17 cellular contexts compared by ENCODE assay signal in genomic region chr1:242877229-242877628, GRCh38.
DNase-seq lines count a peak whose midpoint lies in the region; ATAC-seq and TF ChIP-seq lines count a peak whose summit lies in the region.
"Had no signal": no experiment of that assay in that cellular context is flagged by ENCODE, and none has a peak within 500 bp of the region (broad histone marks: within the 10 kb centered on the region; RNA-seq: fewer than 3 reads in every experiment).

No MANE protein-coding gene starts in this region.

- intact Hi-C loops in heart right ventricle (cut with DNase I) (no loop called here), psoas muscle (cut with DNase I) (no loop called here)
- intact Hi-C loops in activated CD8-positive, alpha-beta T cell treated with anti-CD3 and anti-CD28 coated beads for 36 hours (cut with micrococcal nuclease) = no loop called here
- intact Hi-C loops in CD4-positive, alpha-beta T cell (cut with DNase I, micrococcal nuclease) = no loop called here

- DNase-seq in NCI-H2227 treated with DMSO at 0.1 percent for 48 hours (lab: John Stamatoyannopoulos, UW) = peak; percentile 3
- DNase-seq in NCI-H2227 (lab: John Stamatoyannopoulos, UW; ENCODE audit: unreplicated experiment) = no peak
- no peak for DNase-seq in SK-N-MC (ENCODE audit: low read depth, low spot score)
- peak; percentile 14 to 28 for DNase-seq in heart right ventricle
- no peak for DNase-seq in stimulated activated effector memory CD8-positive, alpha-beta T cell treated with anti-CD3 and anti-CD28 coated beads, Interleukin-12 subunit alpha, Interleukin-12 subunit beta, amount 100 ng/mL, for 72 hours (ENCODE audit: low spot score in 2 of 2)
- DNase-seq in activated CD8-positive, alpha-beta T cell treated with anti-CD3 and anti-CD28 coated beads for 36 hours = no peak
- no peak for DNase-seq in CD4-positive, alpha-beta T cell
- DNase-seq in psoas muscle = no peak
- DNase-seq: 8988T; Calu3; CD8-positive, alpha-beta T cell; DMS79 treated with DMSO at 0.1 percent for 48 hours; GF-D8; GOT3; H7 had no signal

- H3K9me3 Mint-ChIP-seq in stimulated activated effector memory CD8-positive, alpha-beta T cell treated with anti-CD3 and anti-CD28 coated beads, Interleukin-12 subunit alpha, Interleukin-12 subunit beta, amount 100 ng/mL, for 72 hours = no peaks in the 10 kb centered on the region
- H3K9me3 Mint-ChIP-seq in activated CD8-positive, alpha-beta T cell treated with anti-CD3 and anti-CD28 coated beads for 36 hours = no peaks in the 10 kb centered on the region
- no peaks in the 10 kb centered on the region for H3K9me3 Mint-ChIP-seq in CD4-positive, alpha-beta T cell
- H3K9me3 Mint-ChIP-seq: CD8-positive, alpha-beta T cell had no signal

- 5 to 8% methylated on average over 2 of the region's 2 CpGs for WGBS in heart right ventricle, 2 donors
- WGBS in psoas muscle, 3 donors = 30 to 38% (median 33%) methylated on average over 2 of the region's 2 CpGs

- peak overlapping the region; percentile 3 for H3K9ac ChIP-seq in SK-N-MC (ENCODE audit: insufficient read length)
- H3K9ac ChIP-seq: BLaER1 had no signal

- CTCF ChIA-PET in activated CD8-positive, alpha-beta T cell treated with anti-CD3 and anti-CD28 coated beads for 36 hours (lab: Charles Lee) = no interaction called here
- CTCF ChIA-PET in CD4-positive, alpha-beta T cell (lab: Charles Lee) = no interaction called here

- H3K4me3 ChIP-seq in SK-N-MC (no peak overlapping the region), heart right ventricle (no peak overlapping the region), psoas muscle (no peak overlapping the region)
- H3K4me3 ChIP-seq: BLaER1 had no signal

- H3K27ac ChIP-seq in SK-N-MC (peak overlapping the region; percentile 16; the same call in 1 of the 2 replicates), heart right ventricle (peak overlapping the region in 7 of 10 donors; percentile 10 to 81 (median 64)), psoas muscle (no peak overlapping the region)
- no peak overlapping the region for H3K27ac ChIP-seq in CD4-positive, alpha-beta T cell (ENCODE audit: low read depth, low read length)
- H3K27ac ChIP-seq: BLaER1 had no signal

- peaks cover 4% of the 10 kb centered on the region for H3K27me3 Mint-ChIP-seq in activated CD8-positive, alpha-beta T cell treated with anti-CD3 and anti-CD28 coated beads for 36 hours
- H3K27me3 Mint-ChIP-seq in CD4-positive, alpha-beta T cell = peaks cover 3% of the 10 kb centered on the region

- H3K36me3 ChIP-seq in SK-N-MC (ENCODE audit: insufficient read depth, low read length) (no peaks in the 10 kb centered on the region), heart right ventricle (no peaks in the 10 kb centered on the region), psoas muscle (ENCODE audit: insufficient read depth in 1 of 2, low read depth in 1 of 2) (no peaks in the 10 kb centered on the region)
- H3K36me3 ChIP-seq: BLaER1 had no signal

- no peak overlapping the region for H3K4me3 Mint-ChIP-seq in stimulated activated effector memory CD8-positive, alpha-beta T cell treated with anti-CD3 and anti-CD28 coated beads, Interleukin-12 subunit alpha, Interleukin-12 subunit beta, amount 100 ng/mL, for 72 hours
- no peak overlapping the region for H3K4me3 Mint-ChIP-seq in activated CD8-positive, alpha-beta T cell treated with anti-CD3 and anti-CD28 coated beads for 36 hours
- no peak overlapping the region for H3K4me3 Mint-ChIP-seq in CD4-positive, alpha-beta T cell
- H3K4me3 Mint-ChIP-seq: CD14-positive monocyte; CD8-positive, alpha-beta T cell had no signal

- ATAC-seq in heart right ventricle (peak in 7 of 8 donors; percentile 56 to 93 (median 80)), psoas muscle (no peak)
- ATAC-seq in stimulated activated effector memory CD8-positive, alpha-beta T cell treated with anti-CD3 and anti-CD28 coated beads, Interleukin-12 subunit alpha, Interleukin-12 subunit beta, amount 100 ng/mL, for 72 hours = peak; percentile 40
- ATAC-seq in activated CD8-positive, alpha-beta T cell treated with anti-CD3 and anti-CD28 coated beads for 36 hours = no peak
- ATAC-seq in CD4-positive, alpha-beta T cell (ENCODE audit: poor library complexity) = no peak
- ATAC-seq: CD8-positive, alpha-beta T cell had no signal

- H3K4me1 ChIP-seq in heart right ventricle = peaks cover 0 to 52% (median 7%) of the 10 kb centered on the region in 9 donors
- H3K4me1 ChIP-seq in psoas muscle = no peaks in the 10 kb centered on the region
- H3K4me1 ChIP-seq: BLaER1 had no signal

- no peaks in the 10 kb centered on the region for H3K4me1 Mint-ChIP-seq in stimulated activated effector memory CD8-positive, alpha-beta T cell treated with anti-CD3 and anti-CD28 coated beads, Interleukin-12 subunit alpha, Interleukin-12 subunit beta, amount 100 ng/mL, for 72 hours
- H3K4me1 Mint-ChIP-seq in activated CD8-positive, alpha-beta T cell treated with anti-CD3 and anti-CD28 coated beads for 36 hours (ENCODE audit: low read depth) = no peaks in the 10 kb centered on the region
- no peaks in the 10 kb centered on the region for H3K4me1 Mint-ChIP-seq in CD4-positive, alpha-beta T cell (ENCODE audit: low read depth)
- H3K4me1 Mint-ChIP-seq: CD14-positive monocyte had no signal

- no peak overlapping the region for H3K27ac Mint-ChIP-seq in stimulated activated effector memory CD8-positive, alpha-beta T cell treated with anti-CD3 and anti-CD28 coated beads, Interleukin-12 subunit alpha, Interleukin-12 subunit beta, amount 100 ng/mL, for 72 hours
- H3K27ac Mint-ChIP-seq in activated CD8-positive, alpha-beta T cell treated with anti-CD3 and anti-CD28 coated beads for 36 hours = no peak overlapping the region
- no peak overlapping the region for H3K27ac Mint-ChIP-seq in CD4-positive, alpha-beta T cell
- H3K27ac Mint-ChIP-seq: CD14-positive monocyte; CD8-positive, alpha-beta T cell had no signal

- H3K36me3 Mint-ChIP-seq in stimulated activated effector memory CD8-positive, alpha-beta T cell treated with anti-CD3 and anti-CD28 coated beads, Interleukin-12 subunit alpha, Interleukin-12 subunit beta, amount 100 ng/mL, for 72 hours = no peaks in the 10 kb centered on the region
- H3K36me3 Mint-ChIP-seq in activated CD8-positive, alpha-beta T cell treated with anti-CD3 and anti-CD28 coated beads for 36 hours (ENCODE audit: low read depth) = no peaks in the 10 kb centered on the region
- no peaks in the 10 kb centered on the region for H3K36me3 Mint-ChIP-seq in CD4-positive, alpha-beta T cell (ENCODE audit: low read depth)
- H3K36me3 Mint-ChIP-seq: CD14-positive monocyte; CD8-positive, alpha-beta T cell had no signal

- H3K27me3 ChIP-seq in heart right ventricle (no peaks in the 10 kb centered on the region), psoas muscle (ENCODE audit: insufficient read depth in 3 of 3, low read length in 2 of 3) (no peaks in the 10 kb centered on the region)
- H3K27me3 ChIP-seq in CD4-positive, alpha-beta T cell (ENCODE audit: control insufficient read depth, insufficient read depth, low read length) = no peaks in the 10 kb centered on the region
- H3K27me3 ChIP-seq: BLaER1 had no signal

- no peaks in the 10 kb centered on the region for H3K9me3 ChIP-seq in SK-N-MC (ENCODE audit: low read depth, low read length)
- H3K9me3 ChIP-seq in heart right ventricle = no peaks in the 10 kb centered on the region
- H3K9me3 ChIP-seq in CD4-positive, alpha-beta T cell (ENCODE audit: control insufficient read depth, low read length) = no peaks in the 10 kb centered on the region
- H3K9me3 ChIP-seq in psoas muscle = no peaks in the 10 kb centered on the region
- H3K9me3 ChIP-seq: BLaER1 had no signal

- POLR2A ChIA-PET in activated CD8-positive, alpha-beta T cell treated with anti-CD3 and anti-CD28 coated beads for 36 hours (lab: Charles Lee) = no interaction called here
- POLR2A ChIA-PET in CD4-positive, alpha-beta T cell (lab: Charles Lee) = no interaction called here

- TF ChIP-seq CTCF in heart right ventricle (IDR thresholded peaks at IDR 0.05) = no peak
- TF ChIP-seq CTCF in activated CD8-positive, alpha-beta T cell treated with anti-CD3 and anti-CD28 coated beads for 36 hours (IDR thresholded peaks at IDR 0.05) = no peak
- TF ChIP-seq CTCF in CD4-positive, alpha-beta T cell (IDR thresholded peaks at IDR 0.05) = no peak
- TF ChIP-seq CTCF in psoas muscle (IDR thresholded peaks at IDR 0.05) = no peak

Comparison
In these comparisons a context has a peak if more than half of its experiments do, and no peak if none do; other contexts are left out.
1. DNase-seq: peak in NCI-H2227 treated with DMSO at 0.1 percent for 48 hours (single experiment) and heart right ventricle (2 of 2); none in NCI-H2227 (single experiment), SK-N-MC (single experiment), stimulated activated effector memory CD8-positive, alpha-beta T cell treated with anti-CD3 and anti-CD28 coated beads, Interleukin-12 subunit alpha, Interleukin-12 subunit beta, amount 100 ng/mL, for 72 hours (0 of 2), activated CD8-positive, alpha-beta T cell treated with anti-CD3 and anti-CD28 coated beads for 36 hours (single experiment), CD4-positive, alpha-beta T cell (0 of 10) and psoas muscle (0 of 2).
2. H3K27ac ChIP-seq: peak in SK-N-MC (single experiment) and heart right ventricle (7 of 10); none in CD4-positive, alpha-beta T cell (single experiment) and psoas muscle (single experiment).
3. ATAC-seq: peak in heart right ventricle (7 of 8) and stimulated activated effector memory CD8-positive, alpha-beta T cell treated with anti-CD3 and anti-CD28 coated beads, Interleukin-12 subunit alpha, Interleukin-12 subunit beta, amount 100 ng/mL, for 72 hours (single experiment); none in activated CD8-positive, alpha-beta T cell treated with anti-CD3 and anti-CD28 coated beads for 36 hours (single experiment), CD4-positive, alpha-beta T cell (single experiment) and psoas muscle (0 of 4).